ENCODE assay signal across 19 cellular contexts in genomic region chr16:55146939-55147338, GRCh38.
"Had no signal": no experiment of that assay in that cellular context is flagged by ENCODE, and none has a peak within 500 bp of the region (broad histone marks: within the 10 kb centered on the region; RNA-seq: fewer than 3 reads in every experiment).

No MANE protein-coding gene starts in this region.

- H3K9me3 Mint-ChIP-seq: activated CD4-positive, alpha-beta memory T cell treated with anti-CD3 and anti-CD28 coated beads, Interleukin-2, amount 10 ng/mL, durations not matched to agents 7 days and 5 days; neural crest cell; stimulated activated memory B cell treated with anti-CD40 and anti-IgM and Interleukin-4, amounts not matched to agents 10 μg/mL and 1 μg/mL and 100 μg/mL, for 72 hours had no signal

- H3K27ac Mint-ChIP-seq: activated CD4-positive, alpha-beta memory T cell treated with anti-CD3 and anti-CD28 coated beads, Interleukin-2, amount 10 ng/mL, durations not matched to agents 7 days and 5 days; activated CD4-positive, alpha-beta T cell treated with anti-CD3 and anti-CD28 coated beads for 36 hours; activated naive CD8-positive, alpha-beta T cell; activated T-cell treated with anti-CD3 and anti-CD28 coated beads, Interleukin-2, amount 50 U/mL, for 72 hours; stimulated activated memory B cell treated with anti-CD40 and anti-IgM and Interleukin-4, amounts not matched to agents 10 μg/mL and 1 μg/mL and 100 μg/mL, for 72 hours had no signal

- DNase-seq: activated CD4-positive, alpha-beta memory T cell treated with anti-CD3 and anti-CD28 coated beads, Interleukin-2, amount 10 ng/mL, durations not matched to agents 7 days and 5 days; activated CD4-positive, alpha-beta T cell treated with anti-CD3 and anti-CD28 coated beads for 36 hours; activated gamma-delta T cell; activated T-cell treated with anti-CD3 and anti-CD28 coated beads, Interleukin-2, amount 50 U/mL, for 72 hours; amniotic stem cell; dorsolateral prefrontal cortex; erythroblast; midbrain; ovary; stimulated activated CD4-positive, alpha-beta T cell treated with anti-CD3 and anti-CD28 coated beads, Interleukin-2, amount 100 ng/mL, for 48 hours; substantia nigra; T-helper 9 cell had no signal

- H3K4me3 ChIP-seq: dorsolateral prefrontal cortex, lung, ovary, tibial nerve, vagina had no signal

- H3K27ac ChIP-seq: dorsolateral prefrontal cortex, ovary, tibial nerve, vagina, VCaP had no signal

- H3K36me3 Mint-ChIP-seq: activated naive CD8-positive, alpha-beta T cell; stimulated activated memory B cell treated with anti-CD40 and anti-IgM and Interleukin-4, amounts not matched to agents 10 μg/mL and 1 μg/mL and 100 μg/mL, for 72 hours had no signal

- H3K9me3 ChIP-seq: ovary, tibial nerve, vagina had no signal

- ATAC-seq: activated CD4-positive, alpha-beta T cell treated with anti-CD3 and anti-CD28 coated beads for 36 hours; activated T-cell treated with anti-CD3 and anti-CD28 coated beads, Interleukin-2, amount 50 U/mL, for 72 hours; stimulated activated memory B cell treated with anti-CD40 and anti-IgM and Interleukin-4, amounts not matched to agents 10 μg/mL and 1 μg/mL and 100 μg/mL, for 72 hours had no signal

- H3K4me1 ChIP-seq: tibial nerve had no signal

- H3K36me3 ChIP-seq: ovary, tibial nerve, vagina had no signal

- H3K27me3 ChIP-seq: ovary, tibial nerve, vagina had no signal
